In genomic region chr3:186608624-186609215, GRCh38 we compare ENCODE assay signal across 32 cellular contexts. TPM values are rescaled to one million over a fixed set of nuclear protein-coding genes. Genes with fewer than 3 reads are reported as not detected.
"Had no signal": no experiment of that assay in that cellular context is flagged by ENCODE, and none has a peak within 500 bp of the region (broad histone marks: within the 10 kb centered on the region; RNA-seq: fewer than 3 reads in every experiment).

No MANE protein-coding gene starts in this region.

- H3K4me1 ChIP-seq: esophagus muscularis mucosa, heart right ventricle, uterus had no signal

- DNase-seq: activated B cell treated with CpG ODN at 0.5 μM for 24 hours; activated CD8-positive, alpha-beta memory T cell treated with anti-CD3 and anti-CD28 coated beads, Interleukin-2, amount 10 ng/mL, durations not matched to agents 7 days and 5 days; activated CD8-positive, alpha-beta T cell treated with anti-CD3 and anti-CD28 coated beads, Interleukin-2, amount 10 ng/mL, durations not matched to agents 7 days and 5 days; activated naive CD4-positive, alpha-beta T cell; activated T-cell treated with anti-CD3 and anti-CD28 coated beads, Interleukin-2, amount 50 U/mL, for 48 hours; effector CD4-positive, alpha-beta T cell; heart right ventricle; left ventricle myocardium superior; naive B cell; nephron progenitor cell; ovary; stimulated activated CD4-positive, alpha-beta T cell treated with anti-CD3 and anti-CD28 coated beads, Interleukin-12 subunit alpha, Interleukin-12 subunit beta, amount 100 ng/mL, for 4 hours; stimulated activated CD4-positive, alpha-beta T cell treated with anti-CD3 and anti-CD28 coated beads, Interleukin-4, amount 100 ng/mL, for 1 hour; stimulated activated naive CD8-positive, alpha-beta T cell treated with anti-CD3 and anti-CD28 coated beads, Interleukin-15, Interleukin-2, amounts not matched to agents 100 U/mL and 50 U/mL, for 24 hours; T-helper 1 cell; uterus had no signal

- H3K9me3 ChIP-seq: esophagus muscularis mucosa, heart right ventricle, neutrophil, ovary, thoracic aorta, uterus had no signal

- FAIRE-seq: bronchial epithelial cell, colon, islet of Langerhans had no signal

- H3K4me3 ChIP-seq: esophagus muscularis mucosa, heart right ventricle, ovary, skin epidermis, thoracic aorta, uterus had no signal

- H3K27ac ChIP-seq: esophagus muscularis mucosa, foreskin keratinocyte, heart right ventricle, neutrophil, ovary, skin epidermis, thoracic aorta, uterus had no signal

- ATAC-seq: activated CD8-positive, alpha-beta memory T cell treated with anti-CD3 and anti-CD28 coated beads, Interleukin-2, amount 10 ng/mL, durations not matched to agents 7 days and 5 days; activated CD8-positive, alpha-beta T cell treated with anti-CD3 and anti-CD28 coated beads, Interleukin-2, amount 10 ng/mL, durations not matched to agents 7 days and 5 days; sciatic nerve; stimulated activated naive CD8-positive, alpha-beta T cell treated with anti-CD3 and anti-CD28 coated beads, Interleukin-15, Interleukin-2, amounts not matched to agents 100 U/mL and 50 U/mL, for 24 hours had no signal

- H3K27me3 ChIP-seq: foreskin keratinocyte, ovary, uterus had no signal

- H3K36me3 ChIP-seq: esophagus muscularis mucosa, heart right ventricle, neutrophil, ovary, thoracic aorta, uterus had no signal

RNA-seq across cellular contexts. Expression of gene AHSG, which starts 4.1 kb away (rescaled TPM):
- total RNA-seq: activated B cell treated with CpG ODN at 0.5 μM for 24 hours; activated CD4-positive, alpha-beta T cell treated with anti-CD3 and anti-CD28 coated beads for 36 hours; activated CD8-positive, alpha-beta memory T cell treated with anti-CD3 and anti-CD28 coated beads, Interleukin-2, amount 10 ng/mL, durations not matched to agents 7 days and 5 days; activated CD8-positive, alpha-beta T cell treated with anti-CD3 and anti-CD28 coated beads, Interleukin-2, amount 10 ng/mL, durations not matched to agents 7 days and 5 days; bronchial epithelial cell; dermis blood vessel endothelial cell; esophagus muscularis mucosa; glomerular endothelial cell; heart right ventricle; left ventricle myocardium superior; mesothelial cell of epicardium; renal cortical epithelial cell; sciatic nerve; thoracic aorta; uterus had no signal
- polyA plus RNA-seq: heart right ventricle, ovary had no signal

RNA-seq across cellular contexts. Expression of gene FETUB, which starts 31.5 kb away (rescaled TPM):
- total RNA-seq: activated B cell treated with CpG ODN at 0.5 μM for 24 hours; activated CD4-positive, alpha-beta T cell treated with anti-CD3 and anti-CD28 coated beads for 36 hours; activated CD8-positive, alpha-beta memory T cell treated with anti-CD3 and anti-CD28 coated beads, Interleukin-2, amount 10 ng/mL, durations not matched to agents 7 days and 5 days; activated CD8-positive, alpha-beta T cell treated with anti-CD3 and anti-CD28 coated beads, Interleukin-2, amount 10 ng/mL, durations not matched to agents 7 days and 5 days; activated naive CD4-positive, alpha-beta T cell treated with anti-CD3 and anti-CD28 coated beads, Interleukin-2, amount 50 U/mL, for 72 hours; bronchial epithelial cell; dermis blood vessel endothelial cell; esophagus muscularis mucosa; foreskin keratinocyte; glomerular endothelial cell; left ventricle myocardium superior; mesothelial cell of epicardium; ovary; progenitor cell of endocrine pancreas; renal cortical epithelial cell; sciatic nerve; thoracic aorta; uterus had no signal
- polyA plus RNA-seq: foreskin keratinocyte, heart right ventricle, ovary had no signal

RNA-seq across cellular contexts. Expression of gene HRG, which starts 57.1 kb away (rescaled TPM):
- total RNA-seq: activated B cell treated with CpG ODN at 0.5 μM for 24 hours; activated CD8-positive, alpha-beta memory T cell treated with anti-CD3 and anti-CD28 coated beads, Interleukin-2, amount 10 ng/mL, durations not matched to agents 7 days and 5 days; activated CD8-positive, alpha-beta T cell treated with anti-CD3 and anti-CD28 coated beads, Interleukin-2, amount 10 ng/mL, durations not matched to agents 7 days and 5 days; activated naive CD4-positive, alpha-beta T cell treated with anti-CD3 and anti-CD28 coated beads, Interleukin-2, amount 50 U/mL, for 72 hours; bronchial epithelial cell; dermis blood vessel endothelial cell; esophagus muscularis mucosa; glomerular endothelial cell; left ventricle myocardium superior; mesothelial cell of epicardium; progenitor cell of endocrine pancreas; sciatic nerve; thoracic aorta; uterus had no signal
- polyA plus RNA-seq: foreskin keratinocyte, heart right ventricle, ovary had no signal
